Comparison of ENCODE assay signal across 8 cellular contexts in the genomic region with DNA sequence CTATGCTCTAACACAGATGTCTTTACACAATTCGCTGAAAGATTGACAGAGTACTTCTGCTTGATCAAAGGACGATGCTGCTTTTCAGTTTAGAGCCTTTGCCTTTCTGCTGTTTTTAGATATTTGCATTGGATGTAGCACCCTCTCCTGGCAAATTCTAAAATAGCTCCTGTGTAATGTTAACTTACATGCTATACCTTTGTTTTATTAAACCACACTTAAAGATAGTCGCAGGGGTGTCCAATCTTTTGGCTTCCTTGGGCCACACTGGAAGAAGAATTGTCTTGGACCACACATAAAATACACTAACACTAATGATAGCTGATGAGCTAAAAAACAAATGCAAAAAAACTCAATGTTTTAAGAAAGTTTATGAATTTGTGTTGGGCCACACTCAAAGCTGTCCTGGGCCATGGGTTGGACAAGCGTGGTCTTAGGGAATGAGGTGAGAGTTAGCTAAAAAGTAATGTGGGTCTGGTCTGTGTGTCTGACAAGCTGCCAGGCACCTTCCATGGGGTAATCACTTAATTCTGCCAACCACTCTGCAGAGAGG.
DNase-seq lines count a peak whose midpoint lies in the region; ATAC-seq and TF ChIP-seq lines count a peak whose summit lies in the region.

No MANE protein-coding gene starts in this region.

- no peak for TF ChIP-seq POLR2A in esophagus squamous epithelium (IDR thresholded peaks at IDR 0.05)

- no peaks in the 10 kb centered on the region for H3K36me3 ChIP-seq in MM.1S (replicated peaks; ENCODE audit: insufficient read depth, low read length)
- peaks cover 0 to 42% (median 0%) of the 10 kb centered on the region in 3 donors for H3K36me3 ChIP-seq in esophagus squamous epithelium

- H3K36me3 Mint-ChIP-seq in natural killer cell, result no peaks in the 10 kb centered on the region

- H3K27ac ChIP-seq in MM.1S (ENCODE audit: low read length) (no peak overlapping the region), esophagus squamous epithelium (no peak overlapping the region)

- H3F3A ChIP-seq in MM.1S (ENCODE audit: insufficient read depth, low read length), result no peaks in the 10 kb centered on the region

- H3K4me1 Mint-ChIP-seq in natural killer cell, result no peaks in the 10 kb centered on the region

- H3K9me3 Mint-ChIP-seq in natural killer cell, result no peaks in the 10 kb centered on the region

- no peak overlapping the region for H3K4me2 ChIP-seq in MM.1S (ENCODE audit: low read depth, low read length)

- H3K27me3 Mint-ChIP-seq in natural killer cell (ENCODE audit: low read depth in 2 of 2), result no peaks in the 10 kb centered on the region

- peak; percentile 67 for TF ChIP-seq CTCF in AG09319 (IDR thresholded peaks at IDR 0.05; ENCODE audit: low read depth, low read length)
- TF ChIP-seq CTCF in MM.1S (IDR thresholded peaks at IDR 0.05; ENCODE audit: low read length), result peak; percentile 58
- TF ChIP-seq CTCF in esophagus squamous epithelium (IDR thresholded peaks at IDR 0.05), result peak; percentile 32 to 87 (median 68)
- TF ChIP-seq CTCF in natural killer cell (IDR thresholded peaks at IDR 0.05), result peak; percentile 58

- H3K9ac ChIP-seq in MM.1S (ENCODE audit: low read length), result no peak overlapping the region

- WGBS in esophagus squamous epithelium, 2 donors, result 28 to 44% methylated on average over 4 of the region's 4 CpGs

- no peaks in the 10 kb centered on the region for H3K4me1 ChIP-seq in MM.1S (ENCODE audit: low read length)
- peaks cover 0 to 3% (median 0%) of the 10 kb centered on the region in 3 donors for H3K4me1 ChIP-seq in esophagus squamous epithelium

- H3K4me3 Mint-ChIP-seq in natural killer cell, result no peak overlapping the region

- intact Hi-C loops in esophagus squamous epithelium (cut with DNase I) (loop anchor here (10.0 kb wide), 2 partner anchors 180 to 270 kb away; a partner anchor contains a TSS), natural killer cell (cut with micrococcal nuclease) (loop anchor here (1.0 to 5.0 kb wide), 3 partner anchors 75 to 273 kb away; no protein-coding TSS in a partner anchor)

- DNase-seq in AG09319 (ENCODE audit: extremely low read depth, low read depth) (peak; percentile 45), GM04504 (ENCODE audit: low read depth) (peak; percentile 48), MM.1S (peak; percentile 59), SW 1271 (lab: John Stamatoyannopoulos, UW) (peak; percentile 13 to 77), esophagus squamous epithelium (lab: John Stamatoyannopoulos, UW) (no peak), natural killer cell (no peak)
- no peak for DNase-seq in activated effector memory CD4-positive, alpha-beta T cell treated with Interleukin-2 at 50 U/mL for 16 hours

- no peaks in the 10 kb centered on the region for H3K27me3 ChIP-seq in MM.1S (replicated peaks; ENCODE audit: insufficient read depth, low read length)
- no peaks in the 10 kb centered on the region for H3K27me3 ChIP-seq in esophagus squamous epithelium

- no peak overlapping the region for H3K27ac Mint-ChIP-seq in natural killer cell

- ATAC-seq in natural killer cell, result peak; percentile 78 to 91 (median 91)
- no peak for ATAC-seq in GM21360 (IDR thresholded peaks at IDR 0.05; ENCODE audit: unreplicated experiment)

- no peaks in the 10 kb centered on the region for H3K9me2 ChIP-seq in MM.1S (replicated peaks; ENCODE audit: insufficient read depth, low read length)

- no peaks in the 10 kb centered on the region for H4K20me1 ChIP-seq in MM.1S (ENCODE audit: insufficient read depth, low read length)

- H3K9me3 ChIP-seq in MM.1S (replicated peaks; ENCODE audit: insufficient read depth, low read length) (no peaks in the 10 kb centered on the region), esophagus squamous epithelium (no peaks in the 10 kb centered on the region)

- H3K4me3 ChIP-seq in MM.1S (ENCODE audit: low read length), result no peak overlapping the region
- H3K4me3 ChIP-seq in esophagus squamous epithelium, result no peak overlapping the region

- no peak overlapping the region for H2AFZ ChIP-seq in MM.1S (ENCODE audit: low read length)

- no peaks in the 10 kb centered on the region for H3K79me2 ChIP-seq in MM.1S (ENCODE audit: low read length)

Comparison
In these comparisons a context has a peak if more than half of its experiments do, and no peak if none do; other contexts are left out.
1. DNase-seq: peak in AG09319 (single experiment), GM04504 (single experiment), MM.1S (single experiment) and SW 1271 (2 of 2); none in esophagus squamous epithelium (single experiment), natural killer cell (single experiment) and activated effector memory CD4-positive, alpha-beta T cell treated with Interleukin-2 at 50 U/mL for 16 hours (single experiment).
2. Peak in every context shown above with its lines, with median percentiles within 50 percentile points of each other: CTCF ChIP-seq.